9 cellular contexts compared by ENCODE assay signal in the genomic region with DNA sequence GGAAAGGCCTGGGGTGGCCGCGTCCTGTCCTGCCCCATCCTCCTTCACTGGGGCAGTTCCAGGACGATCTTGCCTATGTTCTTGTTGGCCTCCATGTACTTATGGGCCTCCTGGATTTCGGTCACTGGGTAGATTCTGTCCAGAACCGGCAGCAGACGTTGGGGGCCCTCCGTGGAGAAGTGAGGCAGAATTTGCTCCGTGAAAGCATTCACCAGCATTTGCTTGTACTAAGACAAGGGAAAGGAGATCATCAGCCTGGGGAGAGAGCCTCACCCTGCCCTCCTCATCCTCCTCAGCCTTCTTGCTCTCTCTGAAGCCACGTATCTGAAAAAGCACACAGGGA. TPM values are rescaled to one million over a fixed set of nuclear protein-coding genes. Genes with fewer than 3 reads are reported as not detected.
DNase-seq lines count a peak whose midpoint lies in the region; ATAC-seq and TF ChIP-seq lines count a peak whose summit lies in the region.
"Had no signal": no experiment of that assay in that cellular context is flagged by ENCODE, and none has a peak within 500 bp of the region (broad histone marks: within the 10 kb centered on the region; RNA-seq: fewer than 3 reads in every experiment).

No MANE protein-coding gene starts in this region.

- no peak for TF ChIP-seq POLR2A in body of pancreas (IDR thresholded peaks at IDR 0.05)

- H3K27me3 ChIP-seq in body of pancreas (no peaks in the 10 kb centered on the region), left lung (no peaks in the 10 kb centered on the region), thymus (ENCODE audit: control insufficient read depth, insufficient read depth) (no peaks in the 10 kb centered on the region)

- H3K9me3 ChIP-seq in body of pancreas: no peaks in the 10 kb centered on the region
- no peaks in the 10 kb centered on the region for H3K9me3 ChIP-seq in left lung
- H3K9me3 ChIP-seq in thymus (ENCODE audit: control insufficient read depth): no peaks in the 10 kb centered on the region

- H3K4me3 ChIP-seq in body of pancreas (peak overlapping the region; percentile 44 to 86), left lung (peak overlapping the region; percentile 52 to 88), thymus (ENCODE audit: low read length) (peak overlapping the region; percentile 81)

- peak overlapping the region; percentile 89 to 94 (median 92) for H3K27ac ChIP-seq in body of pancreas
- peak overlapping the region; percentile 87 to 94 for H3K27ac ChIP-seq in left lung
- peak overlapping the region; percentile 91 for H3K27ac ChIP-seq in thymus (ENCODE audit: low read depth)

- H3K4me3 Mint-ChIP-seq in activated CD4-positive, alpha-beta T cell treated with anti-CD3 and anti-CD28 coated beads for 36 hours: peak overlapping the region; percentile 99

- H3K9me3 Mint-ChIP-seq in activated CD4-positive, alpha-beta T cell treated with anti-CD3 and anti-CD28 coated beads for 36 hours (ENCODE audit: low read depth): no peaks in the 10 kb centered on the region

- CTCF ChIA-PET in activated CD4-positive, alpha-beta T cell treated with anti-CD3 and anti-CD28 coated beads for 36 hours (lab: Charles Lee): interaction anchor here (0.6 to 3.2 kb wide), 4 partner anchors 10 to 253 kb away, joined by 3 to 25 read pairs (median 4); partner anchors contain the start of gene ATAD2B

- H3K27ac Mint-ChIP-seq in activated CD4-positive, alpha-beta T cell treated with anti-CD3 and anti-CD28 coated beads for 36 hours: peak overlapping the region; percentile 70

- 3 to 8% methylated on average over 9 of the region's 9 CpGs for WGBS in body of pancreas, 2 donors
- WGBS in thymus: 23% methylated on average over 9 of the region's 9 CpGs

- peaks cover 0 to 6% of the 10 kb centered on the region in 2 donors for H3K36me3 ChIP-seq in body of pancreas (replicated peaks in 1 of 2; ENCODE audit: insufficient read depth in 1 of 2, low read depth in 2 of 2)
- peaks cover 0 to 46% of the 10 kb centered on the region in 2 donors for H3K36me3 ChIP-seq in left lung
- H3K36me3 ChIP-seq in thymus (ENCODE audit: control insufficient read depth, insufficient read depth): peaks cover 3% of the 10 kb centered on the region

- POLR2A ChIA-PET in activated CD4-positive, alpha-beta T cell treated with anti-CD3 and anti-CD28 coated beads for 36 hours (lab: Charles Lee): interaction anchor here (2.2 kb wide), 1 partner anchor 152 kb away, joined by 33 read pairs; the partner anchor contains the start of gene ATAD2B

- intact Hi-C loops in activated CD4-positive, alpha-beta T cell treated with anti-CD3 and anti-CD28 coated beads for 36 hours (cut with DNase I, micrococcal nuclease): loop anchor here (2.0 to 10.0 kb wide), 5 partner anchors 137 to 1800 kb away; partner anchors contain the start of genes ASXL2 (in 1 of the 2), KLHL29 (in 1 of the 2), NCOA1 (in 1 of the 2) and UBXN2A (in 1 of the 2)
- intact Hi-C loops in body of pancreas (cut with DNase I): no loop called here
- intact Hi-C loops in left lung (cut with DNase I): no loop called here

- TF ChIP-seq CTCF in body of pancreas (IDR thresholded peaks at IDR 0.05) (no peak), left lung (IDR thresholded peaks at IDR 0.05) (no peak)

- no peaks in the 10 kb centered on the region for H3K27me3 Mint-ChIP-seq in activated CD4-positive, alpha-beta T cell treated with anti-CD3 and anti-CD28 coated beads for 36 hours

- ATAC-seq in activated CD4-positive, alpha-beta T cell treated with anti-CD3 and anti-CD28 coated beads for 36 hours: no peak
- no peak for ATAC-seq in body of pancreas
- ATAC-seq in left lung: no peak

- peaks cover 15% of the 10 kb centered on the region for H3K36me3 Mint-ChIP-seq in activated CD4-positive, alpha-beta T cell treated with anti-CD3 and anti-CD28 coated beads for 36 hours (ENCODE audit: low read depth)

- H3K4me1 ChIP-seq in body of pancreas (peaks cover 30% of the 10 kb centered on the region), left lung (peaks cover 17 to 53% of the 10 kb centered on the region in 2 donors), thymus (ENCODE audit: control insufficient read depth, insufficient read depth, low read length) (peaks cover 3% of the 10 kb centered on the region)

- DNase-seq in activated CD4-positive, alpha-beta T cell treated with anti-CD3 and anti-CD28 coated beads for 36 hours: no peak
- DNase-seq in activated CD4-positive, alpha-beta T cell treated with anti-CD3 and anti-CD28 coated beads for 48 hours: no peak
- DNase-seq in body of pancreas (no peak), left lung (no peak), globus pallidus (ENCODE audit: low spot score) (no peak), occipital lobe (lab: John Stamatoyannopoulos, UW) (no peak)
- no peak for DNase-seq in stimulated activated CD4-positive, alpha-beta T cell treated with anti-CD3 and anti-CD28 coated beads, Interleukin-4, amount 100 ng/mL, for 1 hour
- DNase-seq: NCI-H774 had no signal

- H3K4me1 Mint-ChIP-seq in activated CD4-positive, alpha-beta T cell treated with anti-CD3 and anti-CD28 coated beads for 36 hours: peaks cover 35% of the 10 kb centered on the region

RNA-seq across cellular contexts. Expression of gene SF3B6, which starts 1.4 kb away (rescaled TPM):
- total RNA-seq in activated CD4-positive, alpha-beta T cell treated with anti-CD3 and anti-CD28 coated beads for 36 hours: 100 to 1,000 TPM; 128 to 143 TPM
- total RNA-seq in body of pancreas (10 to 100 TPM; 21.4 to 42.8 TPM), left lung (10 to 100 TPM; 69.0 to 70.0 TPM), occipital lobe (124 TPM)
- polyA plus RNA-seq in thymus: 163 TPM

RNA-seq across cellular contexts. Expression of gene TP53I3, which starts 7.1 kb away (rescaled TPM):
- 1 to 10 TPM; 1.0 to 1.2 TPM for total RNA-seq in activated CD4-positive, alpha-beta T cell treated with anti-CD3 and anti-CD28 coated beads for 36 hours
- total RNA-seq in body of pancreas (10 to 100 TPM; 18.5 to 36.8 TPM), left lung (100 to 1,000 TPM in 1 of 2 donors, 10 to 100 TPM in 1; 56.8 to 123 TPM), occipital lobe (11.9 TPM)
- polyA plus RNA-seq in thymus: 31.3 TPM

RNA-seq across cellular contexts. Expression of gene FKBP1B, which starts 28.0 kb away (rescaled TPM):
- 1 to 10 TPM; 1.4 to 1.7 TPM for total RNA-seq in activated CD4-positive, alpha-beta T cell treated with anti-CD3 and anti-CD28 coated beads for 36 hours
- total RNA-seq in body of pancreas (10 to 100 TPM; 10.5 to 12.7 TPM), left lung (10 to 100 TPM in 1 of 2 donors, 1 to 10 TPM in 1; 9.6 to 18.7 TPM), occipital lobe (60.0 TPM)
- polyA plus RNA-seq in thymus: 9.3 TPM

RNA-seq across cellular contexts. Expression of gene WDCP, which starts 30.3 kb away (rescaled TPM):
- 10 to 100 TPM; 13.2 to 21.5 TPM for total RNA-seq in activated CD4-positive, alpha-beta T cell treated with anti-CD3 and anti-CD28 coated beads for 36 hours
- total RNA-seq in body of pancreas (1 to 10 TPM; 2.6 to 3.9 TPM), left lung (10 to 100 TPM; 10.3 to 12.8 TPM), occipital lobe (23.7 TPM)
- 4.7 TPM for polyA plus RNA-seq in thymus

RNA-seq across cellular contexts. Expression of gene PFN4, which starts 45.6 kb away (rescaled TPM):
- total RNA-seq in activated CD4-positive, alpha-beta T cell treated with anti-CD3 and anti-CD28 coated beads for 36 hours: under 1 TPM in 1 of 2 experiments, not detected in 1; 0.30 TPM
- total RNA-seq in body of pancreas (not detected), left lung (1 to 10 TPM in 1 of 2 donors, under 1 TPM in 1; 0.29 to 1.3 TPM), occipital lobe (0.47 TPM)
- 1.3 TPM for polyA plus RNA-seq in thymus

Comparison
In these comparisons a context has a peak if more than half of its experiments do, and no peak if none do; other contexts are left out.
1. intact Hi-C loops: an anchor here in activated CD4-positive, alpha-beta T cell treated with anti-CD3 and anti-CD28 coated beads for 36 hours (2.0 to 10.0 kb wide); none called in body of pancreas and left lung.